Comparison of ENCODE assay signal across 34 cellular contexts in genomic region chr1:81172483-81172882, GRCh38.
"Had no signal": no experiment of that assay in that cellular context is flagged by ENCODE, and none has a peak within 500 bp of the region (broad histone marks: within the 10 kb centered on the region; RNA-seq: fewer than 3 reads in every experiment).

No MANE protein-coding gene starts in this region.

- DNase-seq: Karpas-422, Kasumi-1, MG63, MM.1S, MV-4-11, NCI-H1048, NCI-H1092, NCI-H1092 treated with DMSO at 0.1 percent for 48 hours, NCI-H1105, NCI-H1105 treated with DMSO at 0.1 percent for 48 hours, NCI-H1417, NCI-H1417 treated with DMSO at 0.1 percent for 48 hours, NCI-H1436, NCI-H1436 treated with DMSO at 0.1 percent for 48 hours, NCI-H146, NCI-H1694, NCI-H1694 treated with DMSO at 0.1 percent for 48 hours, NCI-H187, NCI-H187 treated with DMSO at 0.1 percent for 48 hours, NCI-H1930, NCI-H2029, NCI-H2029 treated with DMSO at 0.1 percent for 48 hours, NCI-H2081, NCI-H2081 treated with DMSO at 0.1 percent for 48 hours, NCI-H2107, NCI-H2171, NCI-H2171 treated with DMSO at 0.1 percent for 48 hours, NCI-H2227 treated with DMSO at 0.1 percent for 48 hours, NCI-H226, NCI-H345, NCI-H446, NCI-H446 treated with DMSO at 0.1 percent for 48 hours, NCI-H510A, NCI-H510A treated with DMSO at 0.1 percent for 48 hours had no signal

- H3K36me3 ChIP-seq: MG63 had no signal

- H3K4me3 ChIP-seq: MG63 had no signal

- H3K27me3 ChIP-seq: MG63 had no signal
